8 cellular contexts compared by ENCODE assay signal in the genomic region with DNA sequence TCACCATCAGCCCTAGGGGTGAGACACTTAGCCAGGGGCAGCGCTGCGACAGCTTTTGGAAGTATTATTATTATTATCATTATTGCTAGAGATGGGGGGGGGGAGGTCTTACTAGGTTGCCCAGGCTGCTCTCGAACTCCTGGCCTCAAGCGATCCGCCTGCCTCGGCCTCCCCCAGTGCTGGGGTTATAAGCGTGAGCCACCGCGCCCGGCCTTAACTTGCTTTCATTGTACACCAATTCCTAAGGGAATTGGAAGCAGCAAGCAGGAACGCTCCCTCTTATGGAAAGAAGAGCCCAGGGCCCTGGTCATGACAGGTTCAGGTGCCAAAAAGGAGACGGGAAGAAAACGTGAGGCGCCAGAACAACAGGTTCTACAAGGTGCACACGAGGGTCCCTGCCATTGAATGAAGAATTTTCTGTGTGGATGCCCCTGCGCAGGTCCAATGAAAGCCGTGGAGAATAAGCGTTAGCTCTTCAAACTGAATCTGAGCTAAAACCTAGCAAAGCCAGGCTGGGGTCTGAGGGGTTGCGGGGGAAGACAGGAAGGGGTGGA. TPM values are rescaled to one million over a fixed set of nuclear protein-coding genes. Genes with fewer than 3 reads are reported as not detected.
DNase-seq lines count a peak whose midpoint lies in the region; ATAC-seq, FAIRE-seq and TF ChIP-seq lines count a peak whose summit lies in the region.

No MANE protein-coding gene starts in this region.

- 64% methylated on average over 17 of the region's 19 CpGs for WGBS in HUES64
- WGBS in GM12878 (ENCODE audit: insufficient coverage, insufficient replicate concordance, low lambda C conversion rate, missing lambda C conversion rate), result 23% methylated on average over 18 of the region's 19 CpGs

- TF ChIP-seq CTCF in GM12878 (IDR thresholded peaks at IDR 0.05 in 2 of 3, conservative IDR thresholded peaks at IDR 0.05 in 1 of 3; ENCODE audit: control insufficient read depth in 2 of 3, extremely low read depth in 1 of 3, insufficient read depth in 1 of 3, low read depth in 3 of 3, low read length in 3 of 3) (no peak), upper lobe of right lung (IDR thresholded peaks at IDR 0.05) (no peak)

- H3K4me3 ChIP-seq in CD4-positive, alpha-beta memory T cell (ENCODE audit: low read length in 2 of 2), result peak overlapping the region in 1 of 2 donors; percentile 79
- H3K4me3 ChIP-seq in HUES64 (ENCODE audit: low read length) (peak overlapping the region; percentile 37), GM12878 (no peak overlapping the region), upper lobe of right lung (no peak overlapping the region)
- peak overlapping the region; percentile 89 for H3K4me3 ChIP-seq in naive thymus-derived CD4-positive, alpha-beta T cell (ENCODE audit: low read length)

- ATAC-seq in GM12878 (peak; percentile 2; the same call in 1 of the 3 replicates), upper lobe of right lung (no peak)
- no peak for ATAC-seq in naive thymus-derived CD4-positive, alpha-beta T cell

- H3K9ac ChIP-seq in HUES64 (ENCODE audit: low read depth, low read length) (no peak overlapping the region), GM12878 (ENCODE audit: control insufficient read depth, insufficient read depth, low read length) (no peak overlapping the region)

- TF ChIP-seq RAD21 in GM12878 (IDR thresholded peaks at IDR 0.05; ENCODE audit: insufficient read depth, low read depth, low read length), result no peak

- H3K4me2 ChIP-seq in GM12878 (ENCODE audit: control insufficient read depth, insufficient read depth), result no peak overlapping the region; the same call in 1 of the 2 replicates

- no peak overlapping the region for H3K27ac ChIP-seq in CD4-positive, alpha-beta memory T cell (ENCODE audit: low read depth, low read length)
- H3K27ac ChIP-seq in HUES64 (ENCODE audit: low read depth, low read length) (no peak overlapping the region), GM12878 (ENCODE audit: control insufficient read depth, insufficient read depth) (no peak overlapping the region), upper lobe of right lung (no peak overlapping the region)
- no peak overlapping the region for H3K27ac ChIP-seq in naive thymus-derived CD4-positive, alpha-beta T cell (ENCODE audit: low read depth, low read length)

- POLR2A ChIA-PET in CD4-positive, alpha-beta memory T cell (lab: Charles Lee; ENCODE audit: partially characterized antibody), result interaction anchor here (0.6 to 2.9 kb wide), 7 partner anchors 10 to 254 kb away, joined by 3 to 27 read pairs (median 3); a partner anchor contains a TSS
- POLR2A ChIA-PET in GM12878 (lab: Charles Lee), result interaction anchor here (0.6 to 1.4 kb wide), 4 partner anchors 10 to 329 kb away, joined by 3 to 5 read pairs (median 4); no protein-coding TSS in a partner anchor
- POLR2A ChIA-PET in naive thymus-derived CD4-positive, alpha-beta T cell (lab: Charles Lee), result interaction anchor here (0.6 to 2.9 kb wide), 6 partner anchors 9 to 1228 kb away, joined by 3 to 17 read pairs (median 3); a partner anchor contains a TSS

- no peak for TF ChIP-seq EP300 in GM12878 (IDR thresholded peaks at IDR 0.05; ENCODE audit: borderline replicate concordance in 1 of 2, control insufficient read depth in 1 of 2, low read depth in 2 of 2, low read length in 2 of 2)

- no TSS peak for BruUV-seq in GM12878 (replicated peaks; lab: Mats Ljungman, UMichigan)

- no peaks in the 10 kb centered on the region for H3K9me3 ChIP-seq in CD4-positive, alpha-beta memory T cell (ENCODE audit: control insufficient read depth in 1 of 2, low read length in 2 of 2)
- no peaks in the 10 kb centered on the region for H3K9me3 ChIP-seq in HUES64 (ENCODE audit: insufficient read depth, low read depth, low read length)
- no peaks in the 10 kb centered on the region for H3K9me3 ChIP-seq in GM12878 (replicated peaks; ENCODE audit: control insufficient read depth, insufficient read depth, low read length)
- H3K9me3 ChIP-seq in naive thymus-derived CD4-positive, alpha-beta T cell (ENCODE audit: control insufficient read depth in 2 of 3, low read length in 3 of 3), result no peaks in the 10 kb centered on the region
- no peaks in the 10 kb centered on the region for H3K9me3 ChIP-seq in upper lobe of right lung

- H3K4me1 ChIP-seq in CD4-positive, alpha-beta memory T cell (ENCODE audit: insufficient read depth, low read length), result peaks cover 51% of the 10 kb centered on the region
- no peaks in the 10 kb centered on the region for H3K4me1 ChIP-seq in HUES64 (ENCODE audit: insufficient read depth, low read length)
- peaks cover 11% of the 10 kb centered on the region for H3K4me1 ChIP-seq in GM12878 (ENCODE audit: control insufficient read depth, insufficient read depth, low read length)
- H3K4me1 ChIP-seq in naive thymus-derived CD4-positive, alpha-beta T cell (ENCODE audit: control insufficient read depth in 2 of 2, insufficient read depth in 2 of 2, low read length in 2 of 2), result peaks cover 16 to 20% of the 10 kb centered on the region in 2 donors
- H3K4me1 ChIP-seq in upper lobe of right lung, result peaks cover 31% of the 10 kb centered on the region

- peak overlapping the region; percentile 94 to 98 (median 97) for H3K27ac Mint-ChIP-seq in CD4-positive, alpha-beta memory T cell
- peak overlapping the region; percentile 46 to 97 (median 96) for H3K27ac Mint-ChIP-seq in naive thymus-derived CD4-positive, alpha-beta T cell

- in situ Hi-C loops in GM12878 (cut with MboI), result no loop called here

- peaks cover 0 to 2% (median 0%) of the 10 kb centered on the region in 8 donors for H3K9me3 Mint-ChIP-seq in CD4-positive, alpha-beta memory T cell
- H3K9me3 Mint-ChIP-seq in naive thymus-derived CD4-positive, alpha-beta T cell, result peaks cover 0 to 5% (median 0%) of the 10 kb centered on the region in 11 donors

- no peaks in the 10 kb centered on the region; the same call in 1 of the 2 replicates for H4K20me1 ChIP-seq in GM12878 (ENCODE audit: control insufficient read depth, insufficient read depth)

- peaks cover 13 to 22% of the 10 kb centered on the region in 2 donors for H3K27me3 Mint-ChIP-seq in CD4-positive, alpha-beta memory T cell
- peaks cover 8 to 16% (median 11%) of the 10 kb centered on the region in 5 donors for H3K27me3 Mint-ChIP-seq in naive thymus-derived CD4-positive, alpha-beta T cell

- H2AFZ ChIP-seq in GM12878 (ENCODE audit: control insufficient read depth, low read depth, low read length), result no peak overlapping the region; the same call in 1 of the 2 replicates

- RAD21 ChIA-PET in GM12878 (lab: Charles Lee; ENCODE audit: unreplicated experiment), result interaction anchor here (0.6 to 1.3 kb wide), 5 partner anchors 10 to 280 kb away, joined by 3 to 6 read pairs (median 5); a partner anchor contains a TSS

- SMC1A ChIA-PET in GM12878 (lab: Charles Lee; ENCODE audit: uncharacterized antibody, unreplicated experiment), result interaction anchor here (0.9 kb wide), 1 partner anchor 116 kb away, joined by 3 read pairs; no protein-coding TSS in a partner anchor

- H3K36me3 ChIP-seq in CD4-positive, alpha-beta memory T cell (ENCODE audit: insufficient read depth, low read length), result peaks cover 26% of the 10 kb centered on the region
- H3K36me3 ChIP-seq in HUES64 (ENCODE audit: insufficient read depth, low read length) (peaks cover 39% of the 10 kb centered on the region), GM12878 (ENCODE audit: control insufficient read depth in 2 of 2, insufficient read depth in 2 of 2, low read length in 1 of 2) (peaks cover 6 to 19% of the 10 kb centered on the region in 2 experiments), upper lobe of right lung (peaks cover 33% of the 10 kb centered on the region)
- H3K36me3 ChIP-seq in naive thymus-derived CD4-positive, alpha-beta T cell (ENCODE audit: control insufficient read depth in 2 of 3, insufficient read depth in 3 of 3, low read length in 3 of 3), result peaks cover 4 to 37% (median 8%) of the 10 kb centered on the region in 3 experiments

- FAIRE-seq in GM12878 (lab: Jason Lieb, UNC), result no peak

- no peak for DNase-seq in CD4-positive, alpha-beta memory T cell
- DNase-seq in GM12878 (ENCODE audit: low read depth, low spot score) (no peak), cerebellar nuclear complex (lab: John Stamatoyannopoulos, UW) (no peak), upper lobe of right lung (no peak), HT-29 (ENCODE audit: low spot score) (no peak)
- no peak for DNase-seq in naive thymus-derived CD4-positive, alpha-beta T cell
- no peak for DNase-seq in activated CD4-positive, alpha-beta T cell treated with anti-CD3 and anti-CD28 coated beads, Interleukin-2, amount 50 U/mL, for 4 hours

- intact Hi-C loops in CD4-positive, alpha-beta memory T cell (cut with micrococcal nuclease), result loop anchor here (1.0 to 2.0 kb wide), 3 partner anchors 10 to 254 kb away; a partner anchor contains a TSS
- intact Hi-C loops in GM12878 (cut with micrococcal nuclease; ENCODE audit: unreplicated experiment), result no loop called here
- intact Hi-C loops in naive thymus-derived CD4-positive, alpha-beta T cell (cut with micrococcal nuclease), result loop anchor here (1.0 to 10.0 kb wide), 11 partner anchors 10 to 1476 kb away; a partner anchor contains a TSS
- intact Hi-C loops in upper lobe of right lung (cut with DNase I), result no loop called here

- H3K79me2 ChIP-seq in GM12878 (ENCODE audit: control insufficient read depth, insufficient read depth, low read length), result peaks cover 42% of the 10 kb centered on the region

- TF ChIP-seq POLR2A in GM12878 (IDR thresholded peaks at IDR 0.05; ENCODE audit: low read depth, low read length), result no peak

- H3K36me3 Mint-ChIP-seq in CD4-positive, alpha-beta memory T cell, result peaks cover 18 to 37% of the 10 kb centered on the region in 2 donors
- peaks cover 5 to 16% (median 11%) of the 10 kb centered on the region in 5 donors for H3K36me3 Mint-ChIP-seq in naive thymus-derived CD4-positive, alpha-beta T cell

- H3K4me3 Mint-ChIP-seq in CD4-positive, alpha-beta memory T cell, result peak overlapping the region; percentile 97 to 100 (median 98)
- H3K4me3 Mint-ChIP-seq in naive thymus-derived CD4-positive, alpha-beta T cell, result peak overlapping the region; percentile 85 to 100 (median 98)

- H3K4me1 Mint-ChIP-seq in CD4-positive, alpha-beta memory T cell, result peaks cover 23 to 45% (median 32%) of the 10 kb centered on the region in 4 donors
- peaks cover 23 to 48% (median 34%) of the 10 kb centered on the region in 7 donors for H3K4me1 Mint-ChIP-seq in naive thymus-derived CD4-positive, alpha-beta T cell

- peaks cover 7% of the 10 kb centered on the region for H3K27me3 ChIP-seq in CD4-positive, alpha-beta memory T cell (ENCODE audit: insufficient read depth, low read length)
- H3K27me3 ChIP-seq in HUES64 (ENCODE audit: insufficient read depth, low read length) (peaks cover 16% of the 10 kb centered on the region), GM12878 (replicated peaks in 1 of 2; ENCODE audit: control insufficient read depth in 2 of 2, insufficient read depth in 2 of 2, low read length in 1 of 2) (peaks cover 1 to 7% of the 10 kb centered on the region in 2 experiments), upper lobe of right lung (no peaks in the 10 kb centered on the region)
- H3K27me3 ChIP-seq in naive thymus-derived CD4-positive, alpha-beta T cell (ENCODE audit: control insufficient read depth in 2 of 2, insufficient read depth in 2 of 2, low read length in 2 of 2), result peaks cover 0 to 5% of the 10 kb centered on the region in 2 donors

- CTCF ChIA-PET in CD4-positive, alpha-beta memory T cell (lab: Charles Lee; ENCODE audit: partially characterized antibody), result interaction anchor here (0.6 to 14.6 kb wide), 11 partner anchors 10 to 686 kb away, joined by 3 to 230 read pairs (median 4); a partner anchor contains a TSS
- CTCF ChIA-PET in GM12878 (lab: Yijun Ruan, JAX), result interaction anchor here (0.6 to 6.7 kb wide), 23 partner anchors 8 to 1221 kb away, joined by 3 to 68 read pairs (median 4); a partner anchor contains a TSS
- CTCF ChIA-PET in naive thymus-derived CD4-positive, alpha-beta T cell (lab: Charles Lee), result interaction anchor here (0.6 to 1.6 kb wide), 8 partner anchors 10 to 1476 kb away, joined by 3 to 6 read pairs (median 3); a partner anchor contains a TSS

RNA-seq across cellular contexts. Expression of a gene that starts 0.5 kb away (rescaled TPM):
- total RNA-seq in CD4-positive, alpha-beta memory T cell, result 1,000 to 10,000 TPM; 2,053 to 2,073 TPM
- polyA plus RNA-seq in CD4-positive, alpha-beta memory T cell, result 1,000 to 10,000 TPM; 1,662 to 2,198 TPM
- 1,858 TPM for polyA plus RNA-seq in HUES64 (2013, experiment 1 of 2)
- 1,964 TPM for polyA plus RNA-seq in HUES64 (2013, experiment 2 of 2)
- total RNA-seq in GM12878 (2013; cell fraction: nucleolus; rRNA removed), result 157 and 160 TPM in 2 replicates
- total RNA-seq in GM12878 (2014; rRNA removed), result 3,474 and 3,658 TPM in 2 replicates
- 2,756 and 2,777 TPM in 2 replicates for total RNA-seq in GM12878 (2014; rRNA removed; fragmentation: Illumina TruSeq; extraction: Trizol)
- 1,318 and 1,414 TPM in 2 replicates for total RNA-seq in GM12878 (2021)
- polyA plus RNA-seq in GM12878 (2011; ENCODE audit: low read depth), result 1,426 TPM
- polyA plus RNA-seq in GM12878 (2011; rRNA removed), result 1,375 and 1,634 TPM in 2 replicates
- polyA plus RNA-seq in GM12878 (2011; cell fraction: cytosol; rRNA removed), result 350 and 2,010 TPM in 2 replicates
- 901 and 1,479 TPM in 2 replicates for polyA plus RNA-seq in GM12878 (2011; cell fraction: nucleus; rRNA removed)
- 5,418 and 5,579 TPM in 2 replicates for polyA plus RNA-seq in GM12878 (2012)
- polyA plus RNA-seq in GM12878 (2014; fragmentation: Illumina TruSeq; extraction: Trizol), result 1,052 and 1,828 TPM in 2 replicates
- polyA plus RNA-seq in GM12878 (2014; fragmentation: Nextera tagmentation; extraction: Ambion mirVana), result 1,000 to 10,000 TPM; 2,918 to 3,855 TPM
- 4,938 and 5,822 TPM in 2 replicates for polyA plus RNA-seq in GM12878 (2014; rRNA removed)
- 1,000 to 10,000 TPM; 2,421 to 2,570 TPM for polyA plus RNA-seq in GM12878 (2016; fragmentation: Nextera tagmentation; extraction: Ambion mirVana)
- 1,625 and 2,002 TPM in 2 replicates for polyA minus RNA-seq in GM12878 (2011; rRNA and poly(A)+ RNA removed)
- 442 and 456 TPM in 2 replicates for polyA minus RNA-seq in GM12878 (2011; cell fraction: cytosol; rRNA and poly(A)+ RNA removed)
- 137 and 144 TPM in 2 replicates for polyA minus RNA-seq in GM12878 (2011; cell fraction: nucleus; rRNA and poly(A)+ RNA removed)
- total RNA-seq in naive thymus-derived CD4-positive, alpha-beta T cell, result 1,000 to 10,000 TPM; 1,097 to 2,553 (median 2,002) TPM
- polyA plus RNA-seq in naive thymus-derived CD4-positive, alpha-beta T cell, result 1,000 to 10,000 TPM; 1,479 to 2,523 TPM
- total RNA-seq in upper lobe of right lung, result 659 TPM
- total RNA-seq in HT-29 (2014; rRNA removed; shearing (Covaris generic)), result 1,500 and 1,729 TPM in 2 replicates

RNA-seq across cellular contexts. Expression of a gene that starts 10.4 kb away (rescaled TPM):
- total RNA-seq in CD4-positive, alpha-beta memory T cell, result 10 to 100 TPM; 40.5 to 42.4 TPM
- polyA plus RNA-seq in CD4-positive, alpha-beta memory T cell, result 1 to 10 TPM; 7.0 to 7.9 TPM
- 2.5 TPM for polyA plus RNA-seq in HUES64 (2013, experiment 1 of 2)
- polyA plus RNA-seq in HUES64 (2013, experiment 2 of 2), result 4.6 TPM
- 149 and 160 TPM in 2 replicates for total RNA-seq in GM12878 (2013; cell fraction: nucleolus; rRNA removed)
- total RNA-seq in GM12878 (2014; rRNA removed) (9.7 and 10.7 TPM in 2 replicates), GM12878 (2014; rRNA removed; fragmentation: Illumina TruSeq; extraction: Trizol) (4.2 and 4.4 TPM in 2 replicates), GM12878 (2021) (7.7 and 8.5 TPM in 2 replicates), upper lobe of right lung (7.4 TPM)
- 2.5 TPM for polyA plus RNA-seq in GM12878 (2011; ENCODE audit: low read depth)
- polyA plus RNA-seq in GM12878 (2011; rRNA removed) (14.1 and 25.2 TPM in 2 replicates), GM12878 (2014; fragmentation: Illumina TruSeq; extraction: Trizol) (5.8 and 6.6 TPM in 2 replicates), GM12878 (2014; fragmentation: Nextera tagmentation; extraction: Ambion mirVana) (under 1 TPM; 0.26 to 0.47 TPM), GM12878 (2014; rRNA removed) (9.9 and 10.4 TPM in 2 replicates), GM12878 (2016; fragmentation: Nextera tagmentation; extraction: Ambion mirVana) (1 to 10 TPM; 6.5 to 6.7 TPM)
- 24.7 and 32.7 TPM in 2 replicates for polyA plus RNA-seq in GM12878 (2011; cell fraction: cytosol; rRNA removed)
- polyA plus RNA-seq in GM12878 (2011; cell fraction: nucleus; rRNA removed), result 99.0 and 109 TPM in 2 replicates
- 3.8 and 5.7 TPM in 2 replicates for polyA plus RNA-seq in GM12878 (2012)
- polyA minus RNA-seq in GM12878 (2011; rRNA and poly(A)+ RNA removed), result 24.1 and 32.2 TPM in 2 replicates
- polyA minus RNA-seq in GM12878 (2011; cell fraction: cytosol; rRNA and poly(A)+ RNA removed), result 5.4 and 7.2 TPM in 2 replicates
- 20.9 and 23.5 TPM in 2 replicates for polyA minus RNA-seq in GM12878 (2011; cell fraction: nucleus; rRNA and poly(A)+ RNA removed)
- total RNA-seq in naive thymus-derived CD4-positive, alpha-beta T cell, result 10 to 100 TPM in 2 of 5 experiments, 1 to 10 TPM in 3; 5.5 to 15.8 (median 9.9) TPM
- 1 to 10 TPM; 1.9 to 2.0 TPM for polyA plus RNA-seq in naive thymus-derived CD4-positive, alpha-beta T cell
- 0.05 and 0.33 TPM in 2 replicates for total RNA-seq in HT-29 (2014; rRNA removed; shearing (Covaris generic))

Comparison
In these comparisons a context has a peak if more than half of its experiments do, and no peak if none do; other contexts are left out.
1. H3K4me3 ChIP-seq: peak in HUES64 (single experiment) and naive thymus-derived CD4-positive, alpha-beta T cell (single experiment); none in GM12878 (single experiment) and upper lobe of right lung (single experiment).
2. intact Hi-C loops: an anchor here in CD4-positive, alpha-beta memory T cell (1.0 to 2.0 kb wide) and naive thymus-derived CD4-positive, alpha-beta T cell (1.0 to 10.0 kb wide); none called in GM12878 and upper lobe of right lung.